1 cellular context compared by ENCODE assay signal in the genomic region with DNA sequence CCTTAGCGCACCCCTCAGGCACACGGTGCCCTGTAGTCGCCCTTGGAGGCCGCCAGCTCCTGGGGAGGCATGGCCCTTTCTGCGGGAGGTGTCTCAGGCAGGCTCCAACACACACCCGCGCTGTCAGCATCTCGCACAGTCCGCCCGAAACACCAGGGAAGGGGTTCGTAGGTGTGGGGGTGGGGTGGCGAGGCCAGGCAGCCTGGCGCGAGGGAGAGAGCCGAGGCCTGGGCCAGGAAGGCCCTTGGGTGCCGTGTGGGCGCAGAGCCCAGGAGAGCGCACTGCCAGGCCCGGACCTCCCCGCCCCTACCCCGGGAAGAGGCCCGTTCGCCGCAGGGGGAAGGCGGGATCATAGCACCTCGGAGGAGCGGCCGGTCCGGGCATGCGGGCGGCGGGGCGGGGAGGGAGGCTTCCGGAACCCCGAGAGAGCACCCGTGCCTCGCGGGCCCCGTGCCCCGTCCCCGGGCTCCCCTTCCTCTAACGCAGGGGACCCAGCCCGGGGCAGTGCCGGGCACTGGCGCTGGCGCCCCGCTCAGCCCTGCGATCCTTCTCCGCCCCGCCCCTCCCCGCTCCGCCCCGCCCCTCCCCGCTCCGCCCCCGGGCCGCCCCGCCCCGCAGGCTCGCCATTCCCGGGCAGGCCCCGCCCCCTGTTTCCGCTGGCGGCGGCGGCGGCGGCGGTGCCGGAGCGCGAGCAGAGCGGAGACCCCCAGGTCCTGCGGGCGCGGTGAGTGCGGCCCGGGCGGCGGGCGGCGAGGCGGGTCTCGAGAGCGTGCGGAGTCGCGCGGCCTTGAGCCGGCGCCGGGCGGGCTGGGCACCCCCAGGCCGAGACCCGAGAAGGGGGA.
TF ChIP-seq lines count a peak whose summit lies in the region.

Gene TSPAN9, plus strand, starts transcription at position 650 of the 842 bp plus-strand sequence. CDS start 123,815 bp downstream, outside the sequence.

TF ChIP-seq in HepG2, 621 proteins besides CTCF, POLR2A, EP300 and RAD21 (continued from another document and continues in another):
- TF ChIP-seq, protein P1, sequence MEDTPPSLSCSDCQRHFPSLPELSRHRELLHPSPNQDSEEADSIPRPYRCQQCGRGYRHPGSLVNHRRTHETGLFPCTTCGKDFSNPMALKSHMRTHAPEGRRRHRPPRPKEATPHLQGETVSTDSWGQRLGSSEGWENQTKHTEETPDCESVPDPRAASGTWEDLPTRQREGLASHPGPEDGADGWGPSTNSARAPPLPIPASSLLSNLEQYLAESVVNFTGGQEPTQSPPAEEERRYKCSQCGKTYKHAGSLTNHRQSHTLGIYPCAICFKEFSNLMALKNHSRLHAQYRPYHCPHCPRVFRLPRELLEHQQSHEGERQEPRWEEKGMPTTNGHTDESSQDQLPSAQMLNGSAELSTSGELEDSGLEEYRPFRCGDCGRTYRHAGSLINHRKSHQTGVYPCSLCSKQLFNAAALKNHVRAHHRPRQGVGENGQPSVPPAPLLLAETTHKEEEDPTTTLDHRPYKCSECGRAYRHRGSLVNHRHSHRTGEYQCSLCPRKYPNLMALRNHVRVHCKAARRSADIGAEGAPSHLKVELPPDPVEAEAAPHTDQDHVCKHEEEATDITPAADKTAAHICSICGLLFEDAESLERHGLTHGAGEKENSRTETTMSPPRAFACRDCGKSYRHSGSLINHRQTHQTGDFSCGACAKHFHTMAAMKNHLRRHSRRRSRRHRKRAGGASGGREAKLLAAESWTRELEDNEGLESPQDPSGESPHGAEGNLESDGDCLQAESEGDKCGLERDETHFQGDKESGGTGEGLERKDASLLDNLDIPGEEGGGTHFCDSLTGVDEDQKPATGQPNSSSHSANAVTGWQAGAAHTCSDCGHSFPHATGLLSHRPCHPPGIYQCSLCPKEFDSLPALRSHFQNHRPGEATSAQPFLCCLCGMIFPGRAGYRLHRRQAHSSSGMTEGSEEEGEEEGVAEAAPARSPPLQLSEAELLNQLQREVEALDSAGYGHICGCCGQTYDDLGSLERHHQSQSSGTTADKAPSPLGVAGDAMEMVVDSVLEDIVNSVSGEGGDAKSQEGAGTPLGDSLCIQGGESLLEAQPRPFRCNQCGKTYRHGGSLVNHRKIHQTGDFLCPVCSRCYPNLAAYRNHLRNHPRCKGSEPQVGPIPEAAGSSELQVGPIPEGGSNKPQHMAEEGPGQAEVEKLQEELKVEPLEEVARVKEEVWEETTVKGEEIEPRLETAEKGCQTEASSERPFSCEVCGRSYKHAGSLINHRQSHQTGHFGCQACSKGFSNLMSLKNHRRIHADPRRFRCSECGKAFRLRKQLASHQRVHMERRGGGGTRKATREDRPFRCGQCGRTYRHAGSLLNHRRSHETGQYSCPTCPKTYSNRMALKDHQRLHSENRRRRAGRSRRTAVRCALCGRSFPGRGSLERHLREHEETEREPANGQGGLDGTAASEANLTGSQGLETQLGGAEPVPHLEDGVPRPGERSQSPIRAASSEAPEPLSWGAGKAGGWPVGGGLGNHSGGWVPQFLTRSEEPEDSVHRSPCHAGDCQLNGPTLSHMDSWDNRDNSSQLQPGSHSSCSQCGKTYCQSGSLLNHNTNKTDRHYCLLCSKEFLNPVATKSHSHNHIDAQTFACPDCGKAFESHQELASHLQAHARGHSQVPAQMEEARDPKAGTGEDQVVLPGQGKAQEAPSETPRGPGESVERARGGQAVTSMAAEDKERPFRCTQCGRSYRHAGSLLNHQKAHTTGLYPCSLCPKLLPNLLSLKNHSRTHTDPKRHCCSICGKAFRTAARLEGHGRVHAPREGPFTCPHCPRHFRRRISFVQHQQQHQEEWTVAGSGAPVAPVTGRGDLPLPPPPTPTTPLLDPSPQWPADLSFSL (CRISPR knock-in tag; IDR thresholded peaks at IDR 0.05) = 0 out of 2 replicates have a peak, but pooled peaks have one; percentile 22
- TF ChIP-seq SP5 (CRISPR knock-in tag; IDR thresholded peaks at IDR 0.05; ENCODE audit: borderline replicate concordance, low read depth) = 0 out of 2 replicates have a peak, but pooled peaks have one; percentile 28
- TF ChIP-seq ZIK1 (CRISPR knock-in tag; IDR thresholded peaks at IDR 0.05; ENCODE audit: borderline replicate concordance, low read depth) = peak; percentile 74; the same call in 1 of the 2 replicates
- TF ChIP-seq MTA1 (CRISPR knock-in tag; IDR thresholded peaks at IDR 0.05; ENCODE audit: borderline replicate concordance) = peak; percentile 62; the same call in 1 of the 2 replicates
- TF ChIP-seq RBM39 (IDR thresholded peaks at IDR 0.05; ENCODE audit: low read depth, low read length, poor library complexity, severe bottlenecking) = peak; percentile 84
- TF ChIP-seq TCF12 (IDR thresholded peaks at IDR 0.05) = no peak
- TF ChIP-seq TCF12 (CRISPR knock-in tag; IDR thresholded peaks at IDR 0.05) = 0 out of 2 replicates have a peak, but pooled peaks have one; percentile 47
- TF ChIP-seq, protein P2, sequence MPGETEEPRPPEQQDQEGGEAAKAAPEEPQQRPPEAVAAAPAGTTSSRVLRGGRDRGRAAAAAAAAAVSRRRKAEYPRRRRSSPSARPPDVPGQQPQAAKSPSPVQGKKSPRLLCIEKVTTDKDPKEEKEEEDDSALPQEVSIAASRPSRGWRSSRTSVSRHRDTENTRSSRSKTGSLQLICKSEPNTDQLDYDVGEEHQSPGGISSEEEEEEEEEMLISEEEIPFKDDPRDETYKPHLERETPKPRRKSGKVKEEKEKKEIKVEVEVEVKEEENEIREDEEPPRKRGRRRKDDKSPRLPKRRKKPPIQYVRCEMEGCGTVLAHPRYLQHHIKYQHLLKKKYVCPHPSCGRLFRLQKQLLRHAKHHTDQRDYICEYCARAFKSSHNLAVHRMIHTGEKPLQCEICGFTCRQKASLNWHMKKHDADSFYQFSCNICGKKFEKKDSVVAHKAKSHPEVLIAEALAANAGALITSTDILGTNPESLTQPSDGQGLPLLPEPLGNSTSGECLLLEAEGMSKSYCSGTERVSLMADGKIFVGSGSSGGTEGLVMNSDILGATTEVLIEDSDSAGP (CRISPR knock-in tag; IDR thresholded peaks at IDR 0.05; ENCODE audit: borderline replicate concordance) = peak; percentile 70; the same call in 1 of the 2 replicates
- 0 out of 2 replicates have a peak, but pooled peaks have one; percentile 18 for TF ChIP-seq NFKB2 (CRISPR knock-in tag; IDR thresholded peaks at IDR 0.05; ENCODE audit: borderline replicate concordance)
- peak; percentile 53; the same call in 1 of the 2 replicates for TF ChIP-seq RXRA (CRISPR knock-in tag; IDR thresholded peaks at IDR 0.05)
- TF ChIP-seq, protein P3, sequence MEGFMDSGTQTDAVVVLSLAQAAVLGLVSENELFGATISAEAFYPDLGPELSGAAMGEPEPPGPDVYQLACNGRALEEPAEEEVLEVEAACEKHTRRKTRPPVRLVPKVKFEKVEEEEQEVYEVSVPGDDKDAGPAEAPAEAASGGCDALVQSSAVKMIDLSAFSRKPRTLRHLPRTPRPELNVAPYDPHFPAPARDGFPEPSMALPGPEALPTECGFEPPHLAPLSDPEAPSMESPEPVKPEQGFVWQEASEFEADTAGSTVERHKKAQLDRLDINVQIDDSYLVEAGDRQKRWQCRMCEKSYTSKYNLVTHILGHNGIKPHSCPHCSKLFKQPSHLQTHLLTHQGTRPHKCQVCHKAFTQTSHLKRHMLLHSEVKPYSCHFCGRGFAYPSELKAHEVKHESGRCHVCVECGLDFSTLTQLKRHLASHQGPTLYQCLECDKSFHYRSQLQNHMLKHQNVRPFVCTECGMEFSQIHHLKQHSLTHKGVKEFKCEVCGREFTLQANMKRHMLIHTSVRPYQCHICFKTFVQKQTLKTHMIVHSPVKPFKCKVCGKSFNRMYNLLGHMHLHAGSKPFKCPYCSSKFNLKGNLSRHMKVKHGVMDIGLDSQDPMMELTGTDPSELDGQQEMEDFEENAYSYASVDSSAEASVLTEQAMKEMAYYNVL (CRISPR knock-in tag; IDR thresholded peaks at IDR 0.05; ENCODE audit: borderline replicate concordance) = peak; percentile 54; the same call in 1 of the 2 replicates
- TF ChIP-seq ZNF549 (CRISPR knock-in tag; IDR thresholded peaks at IDR 0.05) = no peak
- peak; percentile 56 for TF ChIP-seq SAP130 (CRISPR knock-in tag; IDR thresholded peaks at IDR 0.05; ENCODE audit: low read depth)
- TF ChIP-seq SALL1 (CRISPR knock-in tag; IDR thresholded peaks at IDR 0.05) = peak; percentile 54; the same call in 1 of the 2 replicates
- peak; percentile 39; the same call in 1 of the 2 replicates for TF ChIP-seq ERF (CRISPR knock-in tag; IDR thresholded peaks at IDR 0.05)
- TF ChIP-seq ZNF878 (CRISPR knock-in tag; IDR thresholded peaks at IDR 0.05) = no peak
- no peak for TF ChIP-seq HNF4G (IDR thresholded peaks at IDR 0.05; ENCODE audit: borderline replicate concordance, low read depth, low read length)
- no peak for TF ChIP-seq HNF4G (CRISPR knock-in tag; IDR thresholded peaks at IDR 0.05; ENCODE audit: borderline replicate concordance, low read depth)
- TF ChIP-seq, protein P4, sequence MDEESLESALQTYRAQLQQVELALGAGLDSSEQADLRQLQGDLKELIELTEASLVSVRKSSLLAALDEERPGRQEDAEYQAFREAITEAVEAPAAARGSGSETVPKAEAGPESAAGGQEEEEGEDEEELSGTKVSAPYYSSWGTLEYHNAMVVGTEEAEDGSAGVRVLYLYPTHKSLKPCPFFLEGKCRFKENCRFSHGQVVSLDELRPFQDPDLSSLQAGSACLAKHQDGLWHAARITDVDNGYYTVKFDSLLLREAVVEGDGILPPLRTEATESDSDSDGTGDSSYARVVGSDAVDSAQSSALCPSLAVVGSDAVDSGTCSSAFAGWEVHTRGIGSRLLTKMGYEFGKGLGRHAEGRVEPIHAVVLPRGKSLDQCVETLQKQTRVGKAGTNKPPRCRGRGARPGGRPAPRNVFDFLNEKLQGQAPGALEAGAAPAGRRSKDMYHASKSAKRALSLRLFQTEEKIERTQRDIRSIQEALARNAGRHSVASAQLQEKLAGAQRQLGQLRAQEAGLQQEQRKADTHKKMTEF (CRISPR knock-in tag; IDR thresholded peaks at IDR 0.05) = peak; percentile 59
- TF ChIP-seq ZNF121 (CRISPR knock-in tag; IDR thresholded peaks at IDR 0.05) = no peak
- peak; percentile 34; the same call in 1 of the 2 replicates for TF ChIP-seq SPEN (CRISPR knock-in tag; IDR thresholded peaks at IDR 0.05; ENCODE audit: low read depth)
- TF ChIP-seq ZNF160 (CRISPR knock-in tag; IDR thresholded peaks at IDR 0.05) = no peak
- TF ChIP-seq, protein P5, sequence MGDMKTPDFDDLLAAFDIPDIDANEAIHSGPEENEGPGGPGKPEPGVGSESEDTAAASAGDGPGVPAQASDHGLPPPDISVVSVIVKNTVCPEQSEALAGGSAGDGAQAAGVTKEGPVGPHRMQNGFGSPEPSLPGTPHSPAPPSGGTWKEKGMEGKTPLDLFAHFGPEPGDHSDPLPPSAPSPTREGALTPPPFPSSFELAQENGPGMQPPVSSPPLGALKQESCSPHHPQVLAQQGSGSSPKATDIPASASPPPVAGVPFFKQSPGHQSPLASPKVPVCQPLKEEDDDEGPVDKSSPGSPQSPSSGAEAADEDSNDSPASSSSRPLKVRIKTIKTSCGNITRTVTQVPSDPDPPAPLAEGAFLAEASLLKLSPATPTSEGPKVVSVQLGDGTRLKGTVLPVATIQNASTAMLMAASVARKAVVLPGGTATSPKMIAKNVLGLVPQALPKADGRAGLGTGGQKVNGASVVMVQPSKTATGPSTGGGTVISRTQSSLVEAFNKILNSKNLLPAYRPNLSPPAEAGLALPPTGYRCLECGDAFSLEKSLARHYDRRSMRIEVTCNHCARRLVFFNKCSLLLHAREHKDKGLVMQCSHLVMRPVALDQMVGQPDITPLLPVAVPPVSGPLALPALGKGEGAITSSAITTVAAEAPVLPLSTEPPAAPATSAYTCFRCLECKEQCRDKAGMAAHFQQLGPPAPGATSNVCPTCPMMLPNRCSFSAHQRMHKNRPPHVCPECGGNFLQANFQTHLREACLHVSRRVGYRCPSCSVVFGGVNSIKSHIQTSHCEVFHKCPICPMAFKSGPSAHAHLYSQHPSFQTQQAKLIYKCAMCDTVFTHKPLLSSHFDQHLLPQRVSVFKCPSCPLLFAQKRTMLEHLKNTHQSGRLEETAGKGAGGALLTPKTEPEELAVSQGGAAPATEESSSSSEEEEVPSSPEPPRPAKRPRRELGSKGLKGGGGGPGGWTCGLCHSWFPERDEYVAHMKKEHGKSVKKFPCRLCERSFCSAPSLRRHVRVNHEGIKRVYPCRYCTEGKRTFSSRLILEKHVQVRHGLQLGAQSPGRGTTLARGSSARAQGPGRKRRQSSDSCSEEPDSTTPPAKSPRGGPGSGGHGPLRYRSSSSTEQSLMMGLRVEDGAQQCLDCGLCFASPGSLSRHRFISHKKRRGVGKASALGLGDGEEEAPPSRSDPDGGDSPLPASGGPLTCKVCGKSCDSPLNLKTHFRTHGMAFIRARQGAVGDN (CRISPR knock-in tag; IDR thresholded peaks at IDR 0.05) = peak; percentile 90
- peak; percentile 49; the same call in 1 of the 2 replicates for TF ChIP-seq SALL2 (CRISPR knock-in tag; IDR thresholded peaks at IDR 0.05)
- no peak for TF ChIP-seq ONECUT2 (CRISPR knock-in tag; IDR thresholded peaks at IDR 0.05)
- 0 out of 2 replicates have a peak, but pooled peaks have one; percentile 42 for TF ChIP-seq SMAD9 (CRISPR knock-in tag; IDR thresholded peaks at IDR 0.05)
- 0 out of 2 replicates have a peak, but pooled peaks have one; percentile 27 for TF ChIP-seq ZNF772 (CRISPR knock-in tag; IDR thresholded peaks at IDR 0.05)
- TF ChIP-seq KDM2A (CRISPR knock-in tag; IDR thresholded peaks at IDR 0.05; ENCODE audit: borderline replicate concordance, low read depth) = peak; percentile 65; the same call in 1 of the 2 replicates
- TF ChIP-seq IKZF1 (IDR thresholded peaks at IDR 0.05) = no peak
- TF ChIP-seq MXD3 (CRISPR knock-in tag; IDR thresholded peaks at IDR 0.05) = 0 out of 2 replicates have a peak, but pooled peaks have one; percentile 15
- peak; percentile 61; the same call in 1 of the 2 replicates for TF ChIP-seq ZNF768 (CRISPR knock-in tag; IDR thresholded peaks at IDR 0.05)
- no peak for TF ChIP-seq SOX13 (IDR thresholded peaks at IDR 0.05)
- TF ChIP-seq SOX13 (CRISPR knock-in tag; conservative IDR thresholded peaks at IDR 0.05 in 1 of 2, IDR thresholded peaks at IDR 0.05 in 1 of 2) = 0 out of 4 replicates have a peak, but pooled peaks of 1 of the 2 experiments have one; percentile 7
- TF ChIP-seq ZBTB2 (CRISPR knock-in tag; IDR thresholded peaks at IDR 0.05; ENCODE audit: low read depth) = peak; percentile 31; the same call in 1 of the 2 replicates
- no peak for TF ChIP-seq NR2F6 (IDR thresholded peaks at IDR 0.05)
- peak; percentile 20; the same call in 1 of the 2 replicates for TF ChIP-seq NR2F6 (CRISPR knock-in tag; IDR thresholded peaks at IDR 0.05)
- TF ChIP-seq ZNF564 (CRISPR knock-in tag; IDR thresholded peaks at IDR 0.05) = peak; percentile 61; the same call in 1 of the 2 replicates
- peak; percentile 37; the same call in 1 of the 2 replicates for TF ChIP-seq ZNF225 (CRISPR knock-in tag; IDR thresholded peaks at IDR 0.05)
